ENCODE assay signal across 8 cellular contexts in the genomic region with DNA sequence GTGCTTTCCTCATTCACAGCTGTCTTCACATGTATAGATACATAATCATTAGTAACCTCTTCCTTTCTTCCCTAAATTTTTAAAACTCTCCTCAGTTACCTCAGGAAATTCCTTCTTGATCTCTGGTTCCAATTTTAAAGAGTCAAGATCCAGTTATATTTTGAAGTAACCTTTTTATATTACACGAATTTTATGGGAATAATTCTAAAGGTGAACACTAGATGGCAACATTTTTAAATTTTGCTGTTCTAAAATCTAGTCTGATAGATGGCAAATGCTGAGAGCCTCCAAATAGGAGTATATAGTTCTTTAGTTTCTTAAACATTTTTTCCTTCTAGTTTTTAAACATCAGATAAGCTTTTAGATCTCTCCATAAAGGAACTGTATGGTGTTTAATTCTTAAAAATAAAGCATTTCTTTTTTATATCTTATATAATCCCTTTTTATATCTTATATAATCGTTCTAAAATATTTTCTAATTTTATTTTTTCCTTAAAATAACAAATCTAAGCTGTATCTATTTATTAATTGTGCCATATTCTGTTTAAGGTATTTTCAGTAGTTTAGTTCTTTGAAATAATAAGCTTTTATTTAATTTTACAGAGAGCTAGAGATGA. TPM values are rescaled to one million over a fixed set of nuclear protein-coding genes. Genes with fewer than 3 reads are reported as not detected.
A peak's percentile ranks its signal among the peaks of the same experiment; 100 is the strongest.
DNase-seq lines count a peak whose midpoint lies in the region; ATAC-seq, FAIRE-seq and TF ChIP-seq lines count a peak whose summit lies in the region.

No MANE protein-coding gene starts in this region.

- CTCF ChIA-PET in CD4-positive, alpha-beta T cell (lab: Charles Lee), result no interaction called here
- CTCF ChIA-PET in PC-9 (lab: Charles Lee), result interaction anchor here (0.6 kb wide), 1 partner anchor 115 kb away, joined by 3 read pairs; no protein-coding TSS in a partner anchor

- H4K20me1 ChIP-seq in PC-9 (ENCODE audit: insufficient read depth), result no peaks in the 10 kb centered on the region

- H3K4me2 ChIP-seq in PC-9, result no peak overlapping the region

- H3K4me3 Mint-ChIP-seq in CD4-positive, alpha-beta T cell, result no peak overlapping the region

- H3K4me1 Mint-ChIP-seq in CD4-positive, alpha-beta T cell (ENCODE audit: low read depth), result no peaks in the 10 kb centered on the region

- 40 to 46% (median 43%) methylated on average over 2 of the region's 2 CpGs for WGBS in small intestine, 3 donors

- peaks cover 13% of the 10 kb centered on the region for H3K27me3 Mint-ChIP-seq in CD4-positive, alpha-beta T cell

- H3K9me3 Mint-ChIP-seq in CD4-positive, alpha-beta T cell, result no peaks in the 10 kb centered on the region

- POLR2A ChIA-PET in CD4-positive, alpha-beta T cell (lab: Charles Lee), result interaction anchor here (1.2 kb wide), 1 partner anchor 173 kb away, joined by 3 read pairs; the partner anchor contains the start of gene CYP2U1
- POLR2A ChIA-PET in PC-9 (lab: Charles Lee; ENCODE audit: unreplicated experiment), result no interaction called here

- peak; percentile 98 for FAIRE-seq in small intestine (lab: Jason Lieb, UNC)

- H3K27ac ChIP-seq in CD4-positive, alpha-beta T cell (ENCODE audit: low read depth, low read length), result no peak overlapping the region
- no peak overlapping the region for H3K27ac ChIP-seq in PC-9
- H3K27ac ChIP-seq in small intestine (ENCODE audit: low read depth in 1 of 2, low read length in 1 of 2), result no peak overlapping the region

- intact Hi-C loops in CD4-positive, alpha-beta T cell (cut with DNase I, micrococcal nuclease), result loop anchor here (1.0 to 5.0 kb wide), 3 partner anchors 155 to 1649 kb away; no protein-coding TSS in a partner anchor
- intact Hi-C loops in PC-9 (cut with micrococcal nuclease; ENCODE audit: unreplicated experiment), result loop anchor here (1.0 to 5.0 kb wide), 2 partner anchors 64 to 155 kb away; partner anchors contain the start of gene SGMS2

- H3F3A ChIP-seq in PC-9 (ENCODE audit: insufficient read depth, low read depth), result no peaks in the 10 kb centered on the region

- peak; percentile 80 for TF ChIP-seq CTCF in CD4-positive, alpha-beta T cell (IDR thresholded peaks at IDR 0.05)
- TF ChIP-seq CTCF in PC-9 (conservative IDR thresholded peaks at IDR 0.05), result peak; percentile 73
- TF ChIP-seq CTCF in omental fat pad (IDR thresholded peaks at IDR 0.05), result peak in 1 of 3 donors; percentile 3

- DNase-seq in CD4-positive, alpha-beta T cell, result no peak
- DNase-seq in PC-9, result no peak
- peak; percentile 26 for DNase-seq in fibroblast of gingiva (ENCODE audit: low read depth)
- peak; percentile 40 for DNase-seq in small intestine
- DNase-seq in iPS-NIHi11 (ENCODE audit: low spot score), result no peak
- DNase-seq in omental fat pad (ENCODE audit: low spot score), result no peak
- DNase-seq in NCI-H524 treated with DMSO at 0.1 percent for 48 hours (lab: John Stamatoyannopoulos, UW), result no peak

- H2AFZ ChIP-seq in PC-9, result no peak overlapping the region

- ATAC-seq in CD4-positive, alpha-beta T cell (ENCODE audit: poor library complexity), result no peak
- ATAC-seq in GM21786 (IDR thresholded peaks at IDR 0.05; ENCODE audit: unreplicated experiment) (peak; percentile 53), omental fat pad (ENCODE audit: low FRiP score) (no peak)

- H3K36me3 Mint-ChIP-seq in CD4-positive, alpha-beta T cell (ENCODE audit: low read depth), result no peaks in the 10 kb centered on the region

- no peaks in the 10 kb centered on the region for H3K79me2 ChIP-seq in PC-9 (ENCODE audit: low read depth)

- H3K27me3 ChIP-seq in CD4-positive, alpha-beta T cell (ENCODE audit: control insufficient read depth, insufficient read depth, low read length), result peaks cover 7% of the 10 kb centered on the region
- H3K27me3 ChIP-seq in PC-9 (ENCODE audit: insufficient read depth, low read depth) (no peaks in the 10 kb centered on the region), small intestine (ENCODE audit: control insufficient read depth in 2 of 2, insufficient read depth in 2 of 2, low read length in 2 of 2) (no peaks in the 10 kb centered on the region)

- H3K4me1 ChIP-seq in PC-9 (replicated peaks; ENCODE audit: insufficient read depth), result no peaks in the 10 kb centered on the region
- H3K4me1 ChIP-seq in small intestine (ENCODE audit: control insufficient read depth in 2 of 2, insufficient read depth in 1 of 2, low read depth in 1 of 2, low read length in 1 of 2), result no peaks in the 10 kb centered on the region

- H3K9me3 ChIP-seq in CD4-positive, alpha-beta T cell (ENCODE audit: control insufficient read depth, low read length), result no peaks in the 10 kb centered on the region
- H3K9me3 ChIP-seq in PC-9 (ENCODE audit: insufficient read depth, low read depth) (no peaks in the 10 kb centered on the region), small intestine (ENCODE audit: control insufficient read depth, low read depth) (no peaks in the 10 kb centered on the region)

- H3K36me3 ChIP-seq in PC-9 (ENCODE audit: low read depth), result no peaks in the 10 kb centered on the region
- H3K36me3 ChIP-seq in small intestine (ENCODE audit: control insufficient read depth in 2 of 2, insufficient read depth in 2 of 2, low read length in 2 of 2), result no peaks in the 10 kb centered on the region

- H3K4me3 ChIP-seq in PC-9 (no peak overlapping the region), small intestine (ENCODE audit: low read depth in 1 of 2, low read length in 2 of 2) (no peak overlapping the region)

- no TSS peak for BruUV-seq in PC-9 (replicated peaks; lab: Mats Ljungman, UMichigan)

- H3K9me2 ChIP-seq in PC-9 (ENCODE audit: insufficient read depth), result no peaks in the 10 kb centered on the region

- no peak overlapping the region for H3K27ac Mint-ChIP-seq in CD4-positive, alpha-beta T cell

RNA-seq across cellular contexts. Expression of gene PAPSS1, which starts 37.9 kb away (rescaled TPM):
- total RNA-seq in CD4-positive, alpha-beta T cell, result 1 to 10 TPM; 5.6 to 6.6 TPM
- total RNA-seq in PC-9 (2021) (18.8 and 26.8 TPM in 2 replicates), omental fat pad (10 to 100 TPM; 29.4 to 41.5 (median 37.6) TPM)
- 10 to 100 TPM; 15.4 to 25.9 (median 17.7) TPM for polyA plus RNA-seq in small intestine

Comparison
In these comparisons a context has a peak if more than half of its experiments do, and no peak if none do; other contexts are left out.
1. DNase-seq: peak in fibroblast of gingiva (single experiment) and small intestine (single experiment); none in CD4-positive, alpha-beta T cell (0 of 10), PC-9 (0 of 2), iPS-NIHi11 (single experiment), omental fat pad (single experiment) and NCI-H524 treated with DMSO at 0.1 percent for 48 hours (single experiment).